In the genomic region with DNA sequence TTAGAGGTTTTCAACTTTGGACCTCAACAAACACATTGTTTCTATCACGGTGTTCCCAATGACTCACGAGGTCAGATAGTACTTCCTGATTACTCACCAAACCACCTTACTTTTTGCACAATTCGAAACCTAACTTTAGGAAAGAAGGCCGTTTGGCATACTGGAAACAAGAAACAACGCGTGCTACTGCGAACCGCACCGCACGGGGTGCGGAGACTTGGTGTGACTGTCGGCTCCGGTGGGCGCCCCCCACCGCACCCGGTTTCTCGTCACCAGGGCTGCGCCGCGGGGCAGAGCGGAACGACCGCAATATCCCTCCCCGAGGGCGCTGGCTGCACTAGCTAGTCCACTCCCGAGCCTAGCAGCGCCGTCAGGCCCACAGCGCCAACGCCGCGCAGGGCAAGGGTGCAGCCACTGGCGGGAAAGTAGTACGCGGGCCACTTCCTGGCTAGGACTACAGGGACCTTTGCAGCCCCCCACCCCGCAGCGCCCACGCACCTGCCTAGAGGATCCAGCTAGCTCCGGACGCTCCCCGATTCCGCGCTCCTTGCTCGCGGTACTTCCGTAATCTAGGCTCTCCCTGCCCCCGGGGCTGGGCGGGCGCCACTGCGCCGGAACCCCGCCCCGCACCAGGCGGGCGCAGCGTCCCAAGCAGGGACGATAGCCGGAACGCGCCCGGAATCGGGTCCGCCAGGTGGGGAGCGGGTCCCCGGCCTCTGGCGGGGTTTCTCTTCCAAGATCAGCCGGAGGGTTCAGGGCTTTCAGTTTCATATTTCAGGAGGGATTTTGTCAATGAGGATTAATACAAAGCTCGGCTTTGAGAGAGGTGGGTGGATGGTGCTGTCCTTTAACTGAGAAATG, we compare ENCODE assay signal across 8 cellular contexts. TPM values are rescaled to one million over a fixed set of nuclear protein-coding genes. Genes with fewer than 3 reads are reported as not detected.
DNase-seq lines count a peak whose midpoint lies in the region; ATAC-seq and TF ChIP-seq lines count a peak whose summit lies in the region.

TSS of gene PARP4 (minus strand) at position 571 of the 861 bp plus-strand sequence. CDS start 9,002 bp downstream, outside the sequence.

- no peak for TF ChIP-seq CTCF in activated CD8-positive, alpha-beta T cell treated with anti-CD3 and anti-CD28 coated beads for 36 hours (IDR thresholded peaks at IDR 0.05)

- H3K36me3 Mint-ChIP-seq in activated CD8-positive, alpha-beta T cell treated with anti-CD3 and anti-CD28 coated beads for 36 hours (ENCODE audit: low read depth), result peaks cover 6% of the 10 kb centered on the region

- H3K4me1 Mint-ChIP-seq in activated CD8-positive, alpha-beta T cell treated with anti-CD3 and anti-CD28 coated beads for 36 hours (ENCODE audit: low read depth), result peaks cover 38% of the 10 kb centered on the region

- H3K27ac Mint-ChIP-seq in activated CD8-positive, alpha-beta T cell treated with anti-CD3 and anti-CD28 coated beads for 36 hours, result peak within 1 kb of the TSS; percentile 95

- peak within 1 kb of the TSS; percentile 82 for H3K4me3 Mint-ChIP-seq in activated CD8-positive, alpha-beta T cell treated with anti-CD3 and anti-CD28 coated beads for 36 hours

- intact Hi-C loops in activated CD8-positive, alpha-beta T cell treated with anti-CD3 and anti-CD28 coated beads for 36 hours (cut with micrococcal nuclease), result no loop called here

- no peaks in the 10 kb centered on the region for H3K27me3 Mint-ChIP-seq in activated CD8-positive, alpha-beta T cell treated with anti-CD3 and anti-CD28 coated beads for 36 hours

- CTCF ChIA-PET in activated CD8-positive, alpha-beta T cell treated with anti-CD3 and anti-CD28 coated beads for 36 hours (lab: Charles Lee), result interaction anchor here (0.8 kb wide), 1 partner anchor 67 kb away, joined by 3 read pairs; no protein-coding TSS in a partner anchor

- peak in 13 of 14 donors; percentile 3 to 90 (median 74) for DNase-seq in C1 segment of cervical spinal cord (lab: John Stamatoyannopoulos, UW)
- DNase-seq in GM19238 (ENCODE audit: insufficient read length, low spot score), result peak; percentile 64
- DNase-seq in NCI-H82 (lab: John Stamatoyannopoulos, UW), result peak; percentile 89
- peak; percentile 78 for DNase-seq in activated CD8-positive, alpha-beta T cell treated with anti-CD3 and anti-CD28 coated beads for 36 hours
- DNase-seq in effector CD4-positive, alpha-beta T cell, result peak; percentile 54
- DNase-seq in lung microvascular endothelial cell (ENCODE audit: low read depth in 2 of 2), result peak; percentile 81 to 91
- DNase-seq in stimulated activated CD8-positive, alpha-beta memory T cell treated with anti-CD3 and anti-CD28 coated beads, Interleukin-12 subunit alpha, Interleukin-12 subunit beta, amount 100 ng/mL, for 1 hour (ENCODE audit: low read depth), result peak; percentile 31

- ATAC-seq in HG03432 (IDR thresholded peaks at IDR 0.05; ENCODE audit: unreplicated experiment), result peak; percentile 86
- peak; percentile 70 for ATAC-seq in activated CD8-positive, alpha-beta T cell treated with anti-CD3 and anti-CD28 coated beads for 36 hours

- POLR2A ChIA-PET in activated CD8-positive, alpha-beta T cell treated with anti-CD3 and anti-CD28 coated beads for 36 hours (lab: Charles Lee), result interaction anchor here (0.7 to 1.8 kb wide), 5 partner anchors 9 to 261 kb away, joined by 3 to 5 read pairs (median 4); no protein-coding TSS in a partner anchor

- no peaks in the 10 kb centered on the region for H3K9me3 Mint-ChIP-seq in activated CD8-positive, alpha-beta T cell treated with anti-CD3 and anti-CD28 coated beads for 36 hours

RNA-seq across cellular contexts. Expression of gene PARP4, which starts in this region (rescaled TPM):
- total RNA-seq in activated CD8-positive, alpha-beta T cell treated with anti-CD3 and anti-CD28 coated beads for 36 hours, result 10 to 100 TPM; 20.4 to 22.4 TPM
- 26.8 and 27.8 TPM in 2 replicates for total RNA-seq in lung microvascular endothelial cell

Comparison
In these comparisons a context has a peak if more than half of its experiments do, and no peak if none do; other contexts are left out.
1. Peak in every context shown above with its lines: DNase-seq and ATAC-seq.
2. DNase-seq: peak in every context shown above with its lines; median percentile 89 in NCI-H82; 86 in lung microvascular endothelial cell; 78 in activated CD8-positive, alpha-beta T cell treated with anti-CD3 and anti-CD28 coated beads for 36 hours; 74 in C1 segment of cervical spinal cord; 64 in GM19238; 54 in effector CD4-positive, alpha-beta T cell; 31 in stimulated activated CD8-positive, alpha-beta memory T cell treated with anti-CD3 and anti-CD28 coated beads, Interleukin-12 subunit alpha, Interleukin-12 subunit beta, amount 100 ng/mL, for 1 hour.